22 cellular contexts compared by ENCODE assay signal in the genomic region with DNA sequence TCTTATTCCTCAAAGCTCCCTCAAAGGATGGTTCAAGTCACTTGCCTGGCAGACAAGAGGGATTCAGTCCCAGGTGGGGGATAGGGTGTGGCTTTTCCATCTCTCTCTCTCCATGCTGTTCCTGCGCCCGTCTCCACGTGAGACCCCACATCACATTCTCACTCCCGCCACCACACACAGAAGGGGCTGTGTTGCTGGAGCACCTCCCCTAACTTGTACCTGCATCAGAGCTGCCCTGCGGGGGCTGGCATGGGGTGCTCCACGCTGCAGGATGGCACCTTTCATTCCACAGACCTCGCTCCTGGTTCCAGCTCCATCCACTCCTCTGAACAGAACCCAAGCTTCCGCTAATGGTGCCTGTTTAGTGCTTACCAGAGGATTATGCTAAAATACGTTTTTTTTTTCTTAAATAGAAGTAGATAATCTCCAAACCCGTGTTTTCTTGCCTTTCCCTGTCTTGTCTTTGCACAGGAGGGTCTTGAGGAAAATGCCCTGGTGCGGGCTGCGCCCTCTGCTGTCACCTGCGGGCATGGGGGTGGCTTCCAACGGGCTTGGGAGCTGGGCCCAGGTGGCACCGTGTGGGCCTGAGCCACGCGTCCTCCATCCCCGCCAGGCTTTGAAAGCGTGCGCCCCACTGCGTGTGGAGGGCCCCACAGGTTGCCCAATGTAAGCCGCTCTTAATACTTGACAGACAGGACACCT.
DNase-seq lines count a peak whose midpoint lies in the region; ATAC-seq and TF ChIP-seq lines count a peak whose summit lies in the region.
"Had no signal": no experiment of that assay in that cellular context is flagged by ENCODE, and none has a peak within 500 bp of the region (broad histone marks: within the 10 kb centered on the region; RNA-seq: fewer than 3 reads in every experiment).

No MANE protein-coding gene starts in this region.

- peaks cover 8% of the 10 kb centered on the region for H3K27me3 Mint-ChIP-seq in chondrocyte (ENCODE audit: low read depth)
- H3K27me3 Mint-ChIP-seq in activated T-helper 1 cell treated with anti-CD3 and anti-CD28 coated beads, Interleukin-12 subunit alpha, Interleukin-12 subunit beta, Interleukin-2, Interleukin-4 antibody, amounts not matched to agents 30 ng/mL and 10 ng/mL and 1 ng/mL, durations not matched to agents 14 hours and 24 hours and 36 hours (ENCODE audit: insufficient read depth): peaks cover 2% of the 10 kb centered on the region
- H3K27me3 Mint-ChIP-seq in activated naive CD4-positive, alpha-beta T cell treated with anti-CD3 and anti-CD28 coated beads, Interleukin-2, amount 10 ng/mL, durations not matched to agents 7 days and 5 days: no peaks in the 10 kb centered on the region

- DNase-seq in left ventricle myocardium superior: peak; percentile 11
- DNase-seq in left cardiac atrium: no peak
- no peak for DNase-seq in LNCaP clone FGC (ENCODE audit: low read depth)
- DNase-seq in chondrocyte (ENCODE audit: low spot score): peak; percentile 79
- DNase-seq in activated T-helper 1 cell treated with anti-CD3 and anti-CD28 coated beads, Interleukin-12 subunit alpha, Interleukin-12 subunit beta, Interleukin-2, Interleukin-4 antibody, amounts not matched to agents 30 ng/mL and 10 ng/mL and 1 ng/mL, durations not matched to agents 14 hours and 24 hours and 36 hours (ENCODE audit: low spot score): no peak
- no peak for DNase-seq in activated naive CD4-positive, alpha-beta T cell treated with anti-CD3 and anti-CD28 coated beads, Interleukin-2, amount 10 ng/mL, durations not matched to agents 7 days and 5 days
- no peak for DNase-seq in RKO (ENCODE audit: low spot score)
- DNase-seq: Caco-2; CD4-positive, alpha-beta T cell; DMS 273 treated with DMSO at 0.1 percent for 48 hours; DMS79 treated with DMSO at 0.1 percent for 48 hours; KBM-7; MV-4-11; NCI-H1694; NCI-H2081; NCI-H2171 treated with DMSO at 0.1 percent for 48 hours; NCI-H446 had no signal

- ATAC-seq in left ventricle myocardium superior: no peak
- ATAC-seq in left cardiac atrium: no peak
- ATAC-seq: A549 had no signal

- no peak overlapping the region for H3K27ac Mint-ChIP-seq in chondrocyte (ENCODE audit: unreplicated experiment)
- no peak overlapping the region for H3K27ac Mint-ChIP-seq in activated T-helper 1 cell treated with anti-CD3 and anti-CD28 coated beads, Interleukin-12 subunit alpha, Interleukin-12 subunit beta, Interleukin-2, Interleukin-4 antibody, amounts not matched to agents 30 ng/mL and 10 ng/mL and 1 ng/mL, durations not matched to agents 14 hours and 24 hours and 36 hours
- H3K27ac Mint-ChIP-seq in activated naive CD4-positive, alpha-beta T cell treated with anti-CD3 and anti-CD28 coated beads, Interleukin-2, amount 10 ng/mL, durations not matched to agents 7 days and 5 days: no peak overlapping the region
- H3K27ac Mint-ChIP-seq: B cell; CD4-positive, alpha-beta T cell; T-helper 1 cell treated with Interleukin-12 subunit alpha and Interleukin-12 subunit beta and Interleukin-4 antibody, amounts not matched to agents 30 μg/mL and 1 μg/mL, for 36 hours had no signal

- H3K4me3 ChIP-seq in LNCaP clone FGC (ENCODE audit: low read depth, low read length): no peak overlapping the region
- H3K4me3 ChIP-seq: A549, HAP-1, Peyer's patch had no signal

- TF ChIP-seq CTCF in LNCaP clone FGC (IDR thresholded peaks at IDR 0.05; ENCODE audit: control insufficient read depth, extremely low read depth, insufficient read depth) (0 out of 2 replicates have a peak, but pooled peaks have one; percentile 21), chondrocyte (IDR thresholded peaks at IDR 0.05) (no peak)

- H3K36me3 Mint-ChIP-seq in chondrocyte (ENCODE audit: low read depth): no peaks in the 10 kb centered on the region
- no peaks in the 10 kb centered on the region for H3K36me3 Mint-ChIP-seq in activated T-helper 1 cell treated with anti-CD3 and anti-CD28 coated beads, Interleukin-12 subunit alpha, Interleukin-12 subunit beta, Interleukin-2, Interleukin-4 antibody, amounts not matched to agents 30 ng/mL and 10 ng/mL and 1 ng/mL, durations not matched to agents 14 hours and 24 hours and 36 hours (ENCODE audit: low read depth)
- no peaks in the 10 kb centered on the region for H3K36me3 Mint-ChIP-seq in activated naive CD4-positive, alpha-beta T cell treated with anti-CD3 and anti-CD28 coated beads, Interleukin-2, amount 10 ng/mL, durations not matched to agents 7 days and 5 days

- CTCF ChIA-PET in activated naive CD4-positive, alpha-beta T cell treated with anti-CD3 and anti-CD28 coated beads, Interleukin-2, amount 10 ng/mL, durations not matched to agents 7 days and 5 days (lab: Charles Lee): no interaction called here

- H3K9me3 Mint-ChIP-seq in chondrocyte (ENCODE audit: low read depth): no peaks in the 10 kb centered on the region
- peaks cover 12% of the 10 kb centered on the region for H3K9me3 Mint-ChIP-seq in activated T-helper 1 cell treated with anti-CD3 and anti-CD28 coated beads, Interleukin-12 subunit alpha, Interleukin-12 subunit beta, Interleukin-2, Interleukin-4 antibody, amounts not matched to agents 30 ng/mL and 10 ng/mL and 1 ng/mL, durations not matched to agents 14 hours and 24 hours and 36 hours
- H3K9me3 Mint-ChIP-seq in activated naive CD4-positive, alpha-beta T cell treated with anti-CD3 and anti-CD28 coated beads, Interleukin-2, amount 10 ng/mL, durations not matched to agents 7 days and 5 days: peaks cover 15% of the 10 kb centered on the region
- H3K9me3 Mint-ChIP-seq: CD4-positive, alpha-beta T cell had no signal

- H3K4me3 Mint-ChIP-seq in chondrocyte (ENCODE audit: unreplicated experiment): no peak overlapping the region
- no peak overlapping the region for H3K4me3 Mint-ChIP-seq in activated T-helper 1 cell treated with anti-CD3 and anti-CD28 coated beads, Interleukin-12 subunit alpha, Interleukin-12 subunit beta, Interleukin-2, Interleukin-4 antibody, amounts not matched to agents 30 ng/mL and 10 ng/mL and 1 ng/mL, durations not matched to agents 14 hours and 24 hours and 36 hours
- H3K4me3 Mint-ChIP-seq in activated naive CD4-positive, alpha-beta T cell treated with anti-CD3 and anti-CD28 coated beads, Interleukin-2, amount 10 ng/mL, durations not matched to agents 7 days and 5 days: no peak overlapping the region
- H3K4me3 Mint-ChIP-seq: B cell; CD4-positive, alpha-beta T cell; T-helper 1 cell treated with Interleukin-12 subunit alpha and Interleukin-12 subunit beta and Interleukin-4 antibody, amounts not matched to agents 30 μg/mL and 1 μg/mL, for 36 hours had no signal

- H3K4me1 Mint-ChIP-seq in chondrocyte (ENCODE audit: low read depth): no peaks in the 10 kb centered on the region
- no peaks in the 10 kb centered on the region for H3K4me1 Mint-ChIP-seq in activated T-helper 1 cell treated with anti-CD3 and anti-CD28 coated beads, Interleukin-12 subunit alpha, Interleukin-12 subunit beta, Interleukin-2, Interleukin-4 antibody, amounts not matched to agents 30 ng/mL and 10 ng/mL and 1 ng/mL, durations not matched to agents 14 hours and 24 hours and 36 hours (ENCODE audit: low read depth)
- H3K4me1 Mint-ChIP-seq in activated naive CD4-positive, alpha-beta T cell treated with anti-CD3 and anti-CD28 coated beads, Interleukin-2, amount 10 ng/mL, durations not matched to agents 7 days and 5 days: no peaks in the 10 kb centered on the region
- H3K4me1 Mint-ChIP-seq: B cell had no signal

- intact Hi-C loops in left ventricle myocardium superior (cut with micrococcal nuclease) (no loop called here), left cardiac atrium (cut with DNase I) (no loop called here)
- intact Hi-C loops in activated T-helper 1 cell treated with anti-CD3 and anti-CD28 coated beads, Interleukin-12 subunit alpha, Interleukin-12 subunit beta, Interleukin-2, Interleukin-4 antibody, amounts not matched to agents 30 ng/mL and 10 ng/mL and 1 ng/mL, durations not matched to agents 14 hours and 24 hours and 36 hours (cut with micrococcal nuclease): no loop called here

Comparison
In these comparisons a context has a peak if more than half of its experiments do, and no peak if none do; other contexts are left out.
1. DNase-seq: peak in left ventricle myocardium superior (single experiment) and chondrocyte (single experiment); none in left cardiac atrium (single experiment), LNCaP clone FGC (single experiment), activated T-helper 1 cell treated with anti-CD3 and anti-CD28 coated beads, Interleukin-12 subunit alpha, Interleukin-12 subunit beta, Interleukin-2, Interleukin-4 antibody, amounts not matched to agents 30 ng/mL and 10 ng/mL and 1 ng/mL, durations not matched to agents 14 hours and 24 hours and 36 hours (single experiment), activated naive CD4-positive, alpha-beta T cell treated with anti-CD3 and anti-CD28 coated beads, Interleukin-2, amount 10 ng/mL, durations not matched to agents 7 days and 5 days (single experiment) and RKO (single experiment).